In genomic region chr2:179560257-179560735, GRCh38 we compare ENCODE assay signal across 24 cellular contexts.
A peak's percentile ranks its signal among the peaks of the same experiment; 100 is the strongest.
DNase-seq lines count a peak whose midpoint lies in the region; ATAC-seq and TF ChIP-seq lines count a peak whose summit lies in the region.
"Had no signal": no experiment of that assay in that cellular context is flagged by ENCODE, and none has a peak within 500 bp of the region (broad histone marks: within the 10 kb centered on the region; RNA-seq: fewer than 3 reads in every experiment).

No MANE protein-coding gene starts in this region.

- H2BK20ac ChIP-seq in IMR-90 (ENCODE audit: low read depth, low read length) = peak overlapping the region; percentile 14; the same call in 1 of the 2 replicates

- H4K8ac ChIP-seq in IMR-90 (ENCODE audit: low read depth in 2 of 2, low read length in 2 of 2) = no peak overlapping the region

- no peak overlapping the region for H3K4ac ChIP-seq in IMR-90 (ENCODE audit: low read depth, low read length)

- POLR2A ChIA-PET in IMR-90 (lab: Charles Lee; ENCODE audit: unreplicated experiment) = interaction anchor here (0.6 kb wide), 1 partner anchor 176 kb away, joined by 3 read pairs; no protein-coding TSS in a partner anchor

- no peak overlapping the region for H3K56ac ChIP-seq in IMR-90 (ENCODE audit: extremely low read depth, insufficient read depth, low read length)

- H3K36me3 ChIP-seq in IMR-90 (ENCODE audit: control insufficient read depth, insufficient read depth, low read length) (no peaks in the 10 kb centered on the region), lower lobe of right lung (no peaks in the 10 kb centered on the region)
- H3K36me3 ChIP-seq: SJCRH30 had no signal

- H3K27ac ChIP-seq in IMR-90 (ENCODE audit: insufficient read depth, low read length) (no peak overlapping the region), lower lobe of right lung (peak overlapping the region; percentile 59)
- H3K27ac ChIP-seq: SJCRH30 had no signal

- TF ChIP-seq CTCF in IMR-90 (conservative IDR thresholded peaks at IDR 0.05; ENCODE audit: low read depth, low read length) (no peak), epithelial cell of proximal tubule (conservative IDR thresholded peaks at IDR 0.05; ENCODE audit: low read depth, low read length) (no peak), lower lobe of right lung (IDR thresholded peaks at IDR 0.05) (no peak), type B pancreatic cell (conservative IDR thresholded peaks at IDR 0.05) (no peak)

- H3K4me3 ChIP-seq in IMR-90 (ENCODE audit: insufficient read depth, low read depth, low read length) = no peak overlapping the region
- peak overlapping the region; percentile 47 for H3K4me3 ChIP-seq in epithelial cell of proximal tubule (ENCODE audit: low read depth, low read length)
- peak overlapping the region; percentile 27 for H3K4me3 ChIP-seq in lower lobe of right lung
- H3K4me3 ChIP-seq: GM23338, SJCRH30 had no signal

- DNase-seq in IMR-90 (no peak), epithelial cell of proximal tubule (ENCODE audit: low read depth) (no peak), lower lobe of right lung (no peak), type B pancreatic cell (ENCODE audit: extremely low spot score, unreplicated experiment) (no peak), foreskin melanocyte (no peak)
- DNase-seq in activated naive CD4-positive, alpha-beta T cell (lab: John Stamatoyannopoulos, UW) = no peak
- DNase-seq: C1 segment of cervical spinal cord; CD4-positive, alpha-beta memory T cell; COR-L47; DMS53; HCEC 1CT; NCI-H1092; NCI-H1417 treated with DMSO at 0.1 percent for 48 hours; NCI-H1930; NCI-H2107; NCI-H524; NCI-H774; NK-92 treated with Interleukin-12 subunit alpha and Interleukin-12 subunit beta, amount 100 ng/mL, for 24 hours; PC-3; SJCRH30 had no signal

- no peak overlapping the region for H4K91ac ChIP-seq in IMR-90 (ENCODE audit: insufficient read depth, low read depth, low read length)

- dilution Hi-C loops in IMR-90 (cut with HindIII; ENCODE audit: low sequenced_read_pairs, unreplicated experiment) = no loop called here

- H3K79me1 ChIP-seq in IMR-90 (ENCODE audit: low read depth in 1 of 2, low read length in 2 of 2) = no peaks in the 10 kb centered on the region

- no peak overlapping the region for H3K9ac ChIP-seq in IMR-90 (ENCODE audit: low read depth, low read length)

- no peaks in the 10 kb centered on the region for H3K36me3 Mint-ChIP-seq in type B pancreatic cell
- no peaks in the 10 kb centered on the region for H3K36me3 Mint-ChIP-seq in activated T-helper 17 cell treated with anti-CD3 and anti-CD28 coated beads, Interleukin-2, amount 50 U/mL, for 72 hours (ENCODE audit: low read depth)
- H3K36me3 Mint-ChIP-seq: CD4-positive, alpha-beta memory T cell had no signal

- no peaks in the 10 kb centered on the region for H3K9me1 ChIP-seq in IMR-90 (ENCODE audit: insufficient read depth, low read length)

- no peak overlapping the region for H2AK9ac ChIP-seq in IMR-90 (replicated peaks; ENCODE audit: low read depth, low read length, poor library complexity)

- no peaks in the 10 kb centered on the region for H3K9me3 Mint-ChIP-seq in type B pancreatic cell
- H3K9me3 Mint-ChIP-seq in activated T-helper 17 cell treated with anti-CD3 and anti-CD28 coated beads, Interleukin-2, amount 50 U/mL, for 72 hours = peaks cover 5% of the 10 kb centered on the region
- H3K9me3 Mint-ChIP-seq: GM23338 had no signal

- no peak overlapping the region for H4K5ac ChIP-seq in IMR-90 (ENCODE audit: low read depth, low read length)

- H3K4me1 ChIP-seq in IMR-90 (ENCODE audit: control insufficient read depth, insufficient read depth, low read length) (no peaks in the 10 kb centered on the region), lower lobe of right lung (no peaks in the 10 kb centered on the region)

- H2AK5ac ChIP-seq in IMR-90 (ENCODE audit: low read depth, low read length) = no peak overlapping the region

- intact Hi-C loops in IMR-90 (cut with micrococcal nuclease) (no loop called here), lower lobe of right lung (cut with DNase I) (no loop called here)

- no peak overlapping the region for H2BK15ac ChIP-seq in IMR-90 (ENCODE audit: low read depth, low read length)

- TF ChIP-seq POLR2A in IMR-90 (IDR thresholded peaks at IDR 0.05; ENCODE audit: low read depth, low read length) = no peak

- no peak overlapping the region for H3K23ac ChIP-seq in IMR-90 (ENCODE audit: low read depth, low read length)

- no peak overlapping the region for H3K4me2 ChIP-seq in IMR-90 (ENCODE audit: low read depth, low read length)
- H3K4me2 ChIP-seq: GM23338 had no signal

- H3K4me3 Mint-ChIP-seq in type B pancreatic cell = peak overlapping the region; percentile 0
- H3K4me3 Mint-ChIP-seq in activated T-helper 17 cell treated with anti-CD3 and anti-CD28 coated beads, Interleukin-2, amount 50 U/mL, for 72 hours = no peak overlapping the region
- H3K4me3 Mint-ChIP-seq: CD4-positive, alpha-beta memory T cell; GM23338 had no signal

- no peak overlapping the region for H2BK5ac ChIP-seq in IMR-90 (ENCODE audit: low read depth, low read length, poor library complexity, severe bottlenecking)

- ATAC-seq in IMR-90 (ENCODE audit: low read depth) (no peak), lower lobe of right lung (no peak)
- no peak for ATAC-seq in activated T-helper 17 cell treated with anti-CD3 and anti-CD28 coated beads, Interleukin-2, amount 50 U/mL, for 72 hours (replicated peaks)
- ATAC-seq: GM23338, PC-3, Right ventricle myocardium inferior, SK-N-SH treated with all-trans-retinoic acid at 6 μM for 48 hours had no signal

- H3K27ac Mint-ChIP-seq in type B pancreatic cell = no peak overlapping the region
- H3K27ac Mint-ChIP-seq in activated T-helper 17 cell treated with anti-CD3 and anti-CD28 coated beads, Interleukin-2, amount 50 U/mL, for 72 hours = no peak overlapping the region
- H3K27ac Mint-ChIP-seq: CD4-positive, alpha-beta memory T cell; GM23338 had no signal

- no peak overlapping the region for H2AFZ ChIP-seq in IMR-90 (replicated peaks; ENCODE audit: low read length, poor library complexity)
- H2AFZ ChIP-seq: GM23338 had no signal

- no peaks in the 10 kb centered on the region for H4K20me1 ChIP-seq in IMR-90 (ENCODE audit: insufficient read depth, low read length)

- no CpG with 5 or more reads among the region's 1 CpG for WGBS in IMR-90 (ENCODE audit: extremely low coverage in 2 of 2, insufficient read length in 1 of 2), 2 experiments

- in situ Hi-C loops in IMR-90 (cut with MboI; ENCODE audit: low sequenced_read_pairs) = no loop called here

- BruUV-seq in IMR-90 (replicated peaks; lab: Mats Ljungman, UMichigan) = no TSS peak

- H3K14ac ChIP-seq in IMR-90 (replicated peaks; ENCODE audit: low read depth, low read length) = no peak overlapping the region

- TF ChIP-seq RAD21 in IMR-90 (IDR thresholded peaks at IDR 0.05; ENCODE audit: low read length) = no peak

- no peaks in the 10 kb centered on the region for H3K27me3 ChIP-seq in IMR-90 (ENCODE audit: control insufficient read depth, insufficient read depth, low read length)
- H3K27me3 ChIP-seq in lower lobe of right lung (ENCODE audit: low read depth) = no peaks in the 10 kb centered on the region
- H3K27me3 ChIP-seq: SJCRH30 had no signal

- no peak overlapping the region for H2BK120ac ChIP-seq in IMR-90 (ENCODE audit: low read depth, low read length)

- peaks cover 3% of the 10 kb centered on the region for H3K27me3 Mint-ChIP-seq in type B pancreatic cell
- peaks cover 4% of the 10 kb centered on the region for H3K27me3 Mint-ChIP-seq in activated T-helper 17 cell treated with anti-CD3 and anti-CD28 coated beads, Interleukin-2, amount 50 U/mL, for 72 hours

- peaks cover 20% of the 10 kb centered on the region for H3K4me1 Mint-ChIP-seq in type B pancreatic cell (ENCODE audit: unreplicated experiment)
- no peaks in the 10 kb centered on the region for H3K4me1 Mint-ChIP-seq in activated T-helper 17 cell treated with anti-CD3 and anti-CD28 coated beads, Interleukin-2, amount 50 U/mL, for 72 hours
- H3K4me1 Mint-ChIP-seq: CD4-positive, alpha-beta memory T cell had no signal

- CTCF ChIA-PET in IMR-90 (lab: Yijun Ruan, JAX) = no interaction called here

- H3K9me3 ChIP-seq in IMR-90 (ENCODE audit: control insufficient read depth, insufficient read depth, low read length) (no peaks in the 10 kb centered on the region), lower lobe of right lung (no peaks in the 10 kb centered on the region)
- H3K9me3 ChIP-seq: SJCRH30 had no signal

- H3K18ac ChIP-seq in IMR-90 (ENCODE audit: low read depth, low read length) = no peak overlapping the region

TF ChIP-seq in IMR-90, 13 proteins besides CTCF, POLR2A, EP300 and RAD21 (continues in another document):
- TF ChIP-seq MXI1 (IDR thresholded peaks at IDR 0.05; ENCODE audit: borderline replicate concordance, low read depth, low read length) = no peak
- no peak for TF ChIP-seq MAFK (IDR thresholded peaks at IDR 0.05; ENCODE audit: low read depth, low read length)
- no peak for TF ChIP-seq ELK1 (IDR thresholded peaks at IDR 0.05; ENCODE audit: borderline replicate concordance, low read depth, low read length)
- no peak for TF ChIP-seq CEBPB (IDR thresholded peaks at IDR 0.05; ENCODE audit: low read depth, low read length)
- no peak for TF ChIP-seq RFX5 (IDR thresholded peaks at IDR 0.05; ENCODE audit: low read depth, low read length)
- TF ChIP-seq BHLHE40 (IDR thresholded peaks at IDR 0.05; ENCODE audit: low read depth, low read length) = no peak
- TF ChIP-seq RCOR1 (IDR thresholded peaks at IDR 0.05; ENCODE audit: insufficient replicate concordance, low read length) = no peak
- no peak for TF ChIP-seq FOS (IDR thresholded peaks at IDR 0.05; ENCODE audit: low read depth, low read length)
- TF ChIP-seq, protein P1, sequence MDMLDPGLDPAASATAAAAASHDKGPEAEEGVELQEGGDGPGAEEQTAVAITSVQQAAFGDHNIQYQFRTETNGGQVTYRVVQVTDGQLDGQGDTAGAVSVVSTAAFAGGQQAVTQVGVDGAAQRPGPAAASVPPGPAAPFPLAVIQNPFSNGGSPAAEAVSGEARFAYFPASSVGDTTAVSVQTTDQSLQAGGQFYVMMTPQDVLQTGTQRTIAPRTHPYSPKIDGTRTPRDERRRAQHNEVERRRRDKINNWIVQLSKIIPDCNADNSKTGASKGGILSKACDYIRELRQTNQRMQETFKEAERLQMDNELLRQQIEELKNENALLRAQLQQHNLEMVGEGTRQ (IDR thresholded peaks at IDR 0.05; ENCODE audit: low read depth, low read length) = no peak
- no peak for TF ChIP-seq CHD1 (IDR thresholded peaks at IDR 0.05; ENCODE audit: low read depth, low read length)
- TF ChIP-seq SMC3 (IDR thresholded peaks at IDR 0.05; ENCODE audit: low read depth, low read length) = no peak
- no peak for TF ChIP-seq MAZ (IDR thresholded peaks at IDR 0.05; ENCODE audit: borderline replicate concordance, low read depth, low read length)
